ENCODE assay signal across 24 cellular contexts in the genomic region with DNA sequence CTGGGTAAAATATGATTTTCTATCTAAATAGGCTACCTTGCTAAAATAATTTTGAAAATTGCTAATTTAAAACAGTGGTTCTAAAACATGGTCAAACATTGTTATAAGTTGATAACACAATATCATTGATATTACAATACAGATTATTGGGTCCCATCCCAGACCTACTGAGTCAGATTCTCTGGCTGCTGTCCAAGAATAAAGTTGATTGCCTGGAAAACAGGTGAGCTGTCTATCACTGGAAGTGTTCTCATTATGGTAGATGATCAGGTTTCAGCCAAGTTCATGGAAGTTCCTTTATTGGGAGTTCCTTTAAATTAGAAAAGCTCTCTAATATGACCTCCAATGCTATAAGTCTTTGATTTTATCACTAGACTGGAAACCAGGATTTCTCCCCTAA.
A peak's percentile ranks its signal among the peaks of the same experiment; 100 is the strongest.
DNase-seq lines count a peak whose midpoint lies in the region; TF ChIP-seq lines count a peak whose summit lies in the region.
"Had no signal": no experiment of that assay in that cellular context is flagged by ENCODE, and none has a peak within 500 bp of the region (broad histone marks: within the 10 kb centered on the region; RNA-seq: fewer than 3 reads in every experiment).

No MANE protein-coding gene starts in this region.

- H3K4me3 ChIP-seq in epithelial cell of esophagus (ENCODE audit: low read length) = no peak overlapping the region
- H3K4me3 ChIP-seq: GM12878, HAP-1, MG63, Peyer's patch had no signal

- no peak for TF ChIP-seq CTCF in epithelial cell of esophagus (IDR thresholded peaks at IDR 0.05; ENCODE audit: insufficient read depth, low read depth, low read length, missing control alignments)

- DNase-seq in NCI-H1105 treated with DMSO at 0.1 percent for 48 hours (lab: John Stamatoyannopoulos, UW) = peak; percentile 12
- no peak for DNase-seq in NCI-H1105 (lab: John Stamatoyannopoulos, UW)
- DNase-seq in COLO668 (lab: John Stamatoyannopoulos, UW; ENCODE audit: unreplicated experiment) = peak; percentile 3
- DNase-seq in NCI-H345 treated with DMSO at 0.1 percent for 48 hours (lab: John Stamatoyannopoulos, UW; ENCODE audit: unreplicated experiment) = peak; percentile 35
- peak; percentile 27 for DNase-seq in epithelial cell of esophagus (ENCODE audit: low read depth)
- no peak for DNase-seq in NK-92 treated with Interleukin-12 subunit alpha and Interleukin-12 subunit beta, amount 100 ng/mL, for 24 hours (lab: John Stamatoyannopoulos, UW)
- no peak for DNase-seq in NCI-H526 (lab: John Stamatoyannopoulos, UW)
- DNase-seq: DMS153, EL, GDM1, GOT3, HFFc6, KBM-7, MG63, NCI-H1417, NCI-H1694 treated with DMSO at 0.1 percent for 48 hours, NCI-H2081 treated with DMSO at 0.1 percent for 48 hours, NCI-H226, NCI-H524, NCI-H82, SHP77 treated with DMSO at 0.1 percent for 48 hours had no signal

Comparison
In these comparisons a context has a peak if more than half of its experiments do, and no peak if none do; other contexts are left out.
1. DNase-seq: peak in NCI-H1105 treated with DMSO at 0.1 percent for 48 hours (single experiment), COLO668 (single experiment), NCI-H345 treated with DMSO at 0.1 percent for 48 hours (single experiment) and epithelial cell of esophagus (single experiment); none in NCI-H1105 (single experiment), NK-92 treated with Interleukin-12 subunit alpha and Interleukin-12 subunit beta, amount 100 ng/mL, for 24 hours (single experiment) and NCI-H526 (0 of 2).